16 cellular contexts compared by ENCODE assay signal in the genomic region with DNA sequence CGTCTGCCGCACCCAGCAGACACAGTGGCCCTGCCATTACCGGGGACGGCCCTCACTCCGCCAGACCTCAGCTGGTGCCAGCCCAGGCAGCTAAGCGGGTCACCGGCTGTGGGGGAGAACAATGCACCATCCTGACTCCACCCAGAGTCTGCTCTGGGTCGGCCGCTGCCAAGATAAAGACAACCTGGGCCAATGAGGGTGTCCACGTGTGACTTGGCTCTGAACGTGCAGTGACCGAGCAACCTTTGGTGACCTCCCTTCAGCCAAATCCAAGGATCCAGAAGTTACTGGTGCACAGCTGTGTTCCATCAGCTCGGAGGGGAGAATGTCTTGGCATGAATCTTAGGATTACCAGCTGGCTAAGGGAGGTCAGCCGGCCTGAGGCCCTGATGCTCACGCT.
"Had no signal": no experiment of that assay in that cellular context is flagged by ENCODE, and none has a peak within 500 bp of the region (broad histone marks: within the 10 kb centered on the region; RNA-seq: fewer than 3 reads in every experiment).

No MANE protein-coding gene starts in this region.

- H3K9me3 ChIP-seq: esophagus muscularis mucosa had no signal

- H3K9ac ChIP-seq: parathyroid adenoma had no signal

- H3K27ac ChIP-seq: esophagus muscularis mucosa, parathyroid adenoma had no signal

- H3K27me3 ChIP-seq: esophagus muscularis mucosa had no signal

- H3K4me3 ChIP-seq: esophagus muscularis mucosa had no signal

- H3K4me1 ChIP-seq: parathyroid adenoma had no signal

- DNase-seq: activated CD4-positive, alpha-beta T cell treated with anti-CD3 and anti-CD28 coated beads, Interleukin-2, amount 50 U/mL, for 4 hours; activated gamma-delta T cell; activated T-cell treated with anti-CD3 and anti-CD28 coated beads, Interleukin-2, amount 50 U/mL, for 72 hours; effector CD4-positive, alpha-beta T cell; glutamatergic neuron; mesendoderm; naive thymus-derived CD8-positive, alpha-beta T cell; stimulated activated CD4-positive, alpha-beta T cell treated with anti-CD3 and anti-CD28 coated beads, Interleukin-2, amount 100 ng/mL, for 24 hours; stimulated activated naive CD8-positive, alpha-beta T cell treated with anti-CD3 and anti-CD28 coated beads, Interleukin-15, Interleukin-2, amounts not matched to agents 100 U/mL and 50 U/mL, for 24 hours; trophoblast cell had no signal

- H3K79me2 ChIP-seq: parathyroid adenoma had no signal

- H2AFZ ChIP-seq: parathyroid adenoma had no signal

- FAIRE-seq: bronchial epithelial cell, endothelial cell of umbilical vein, keratinocyte, TTC549 had no signal

- ATAC-seq: activated T-cell treated with anti-CD3 and anti-CD28 coated beads, Interleukin-2, amount 50 U/mL, for 72 hours; naive thymus-derived CD8-positive, alpha-beta T cell; stimulated activated naive CD8-positive, alpha-beta T cell treated with anti-CD3 and anti-CD28 coated beads, Interleukin-15, Interleukin-2, amounts not matched to agents 100 U/mL and 50 U/mL, for 24 hours had no signal
